27 cellular contexts compared by ENCODE assay signal in genomic region chr4:155071962-155072361, GRCh38.
"Had no signal": no experiment of that assay in that cellular context is flagged by ENCODE, and none has a peak within 500 bp of the region (broad histone marks: within the 10 kb centered on the region; RNA-seq: fewer than 3 reads in every experiment).

No MANE protein-coding gene starts in this region.

- FAIRE-seq: astrocyte, colon, TTC549 had no signal

- H3K4me1 Mint-ChIP-seq: central memory CD8-positive, alpha-beta T cell; mesothelial cell of epicardium; natural killer cell; stimulated activated naive B cell treated with anti-CD40 and anti-IgM and Interleukin-4, amounts not matched to agents 10 μg/mL and 1 μg/mL and 100 μg/mL, for 72 hours; WTC11 had no signal

- H3K27me3 ChIP-seq: adrenal gland, breast epithelium, esophagus squamous epithelium, gastrocnemius medialis, testis, uterus had no signal

- ATAC-seq: activated T-cell treated with anti-CD3 and anti-CD28 coated beads, Interleukin-2, amount 50 U/mL, for 4 hours; gastrocnemius medialis; natural killer cell; stimulated activated naive B cell treated with anti-CD40 and anti-IgM and Interleukin-4, amounts not matched to agents 10 μg/mL and 1 μg/mL and 100 μg/mL, for 72 hours; WTC11 had no signal

- H3K36me3 ChIP-seq: adrenal gland, breast epithelium, esophagus squamous epithelium, gastrocnemius medialis, left ventricle myocardium inferior, prostate gland, uterus had no signal

- H3K27ac Mint-ChIP-seq: activated naive CD8-positive, alpha-beta T cell; activated T-helper 2 cell treated with anti-CD3 and anti-CD28 coated beads, Interferon-gamma antibody, Interleukin-2, Interleukin-4, amounts not matched to agents 10 μg/mL and 5 μg/mL and 100 μg/mL, durations not matched to agents 14 hours and 24 hours and 36 hours; mesothelial cell of epicardium; natural killer cell; stimulated activated naive B cell treated with anti-CD40 and anti-IgM and Interleukin-4, amounts not matched to agents 10 μg/mL and 1 μg/mL and 100 μg/mL, for 72 hours; WTC11 had no signal

- H3K36me3 Mint-ChIP-seq: activated naive CD8-positive, alpha-beta T cell; mesothelial cell of epicardium; natural killer cell; stimulated activated naive B cell treated with anti-CD40 and anti-IgM and Interleukin-4, amounts not matched to agents 10 μg/mL and 1 μg/mL and 100 μg/mL, for 72 hours; WTC11 had no signal

- H3K9me3 ChIP-seq: adrenal gland, breast epithelium, esophagus squamous epithelium, gastrocnemius medialis, left ventricle myocardium inferior, prostate gland, testis, uterus had no signal

- H3K9me3 Mint-ChIP-seq: activated T-cell treated with anti-CD3 and anti-CD28 coated beads, Interleukin-2, amount 50 U/mL, for 4 hours; activated T-helper 2 cell treated with anti-CD3 and anti-CD28 coated beads, Interferon-gamma antibody, Interleukin-2, Interleukin-4, amounts not matched to agents 10 μg/mL and 5 μg/mL and 100 μg/mL, durations not matched to agents 14 hours and 24 hours and 36 hours; mesothelial cell of epicardium had no signal

- H3K4me1 ChIP-seq: breast epithelium, esophagus squamous epithelium, gastrocnemius medialis, left ventricle myocardium inferior, prostate gland, uterus had no signal

- DNase-seq: activated CD8-positive, alpha-beta memory T cell treated with anti-CD3 and anti-CD28 coated beads for 24 hours; activated CD8-positive, alpha-beta memory T cell treated with anti-CD3 and anti-CD28 coated beads, Interleukin-2, amount 50 U/mL, for 4 hours; activated naive CD4-positive, alpha-beta T cell; activated T-cell treated with anti-CD3 and anti-CD28 coated beads, Interleukin-2, amount 50 U/mL, for 4 hours; adrenal gland; esophagus squamous epithelium; gastrocnemius medialis; hippocampal formation; kidney glomerular epithelial cell; left ventricle myocardium inferior; natural killer cell; stimulated activated CD4-positive, alpha-beta T cell treated with anti-CD3 and anti-CD28 coated beads, Interleukin-2, amount 100 ng/mL, for 48 hours; stimulated activated CD8-positive, alpha-beta memory T cell treated with anti-CD3 and anti-CD28 coated beads, Interleukin-4, amount 100 ng/mL, for 48 hours; stimulated activated naive B cell treated with anti-CD40 and anti-IgM and Interleukin-4, amounts not matched to agents 10 μg/mL and 1 μg/mL and 100 μg/mL, for 72 hours; testis; trophoblast cell; uterus had no signal

- H3K4me3 Mint-ChIP-seq: activated naive CD8-positive, alpha-beta T cell; activated T-cell treated with anti-CD3 and anti-CD28 coated beads, Interleukin-2, amount 50 U/mL, for 4 hours; central memory CD8-positive, alpha-beta T cell; mesothelial cell of epicardium; natural killer cell; stimulated activated naive B cell treated with anti-CD40 and anti-IgM and Interleukin-4, amounts not matched to agents 10 μg/mL and 1 μg/mL and 100 μg/mL, for 72 hours; WTC11 had no signal

- H3K4me3 ChIP-seq: adrenal gland, breast epithelium, esophagus squamous epithelium, gastrocnemius medialis, left ventricle myocardium inferior, prostate gland, testis, uterus had no signal

- H3K27me3 Mint-ChIP-seq: central memory CD8-positive, alpha-beta T cell; stimulated activated naive B cell treated with anti-CD40 and anti-IgM and Interleukin-4, amounts not matched to agents 10 μg/mL and 1 μg/mL and 100 μg/mL, for 72 hours had no signal
